In the genomic region with DNA sequence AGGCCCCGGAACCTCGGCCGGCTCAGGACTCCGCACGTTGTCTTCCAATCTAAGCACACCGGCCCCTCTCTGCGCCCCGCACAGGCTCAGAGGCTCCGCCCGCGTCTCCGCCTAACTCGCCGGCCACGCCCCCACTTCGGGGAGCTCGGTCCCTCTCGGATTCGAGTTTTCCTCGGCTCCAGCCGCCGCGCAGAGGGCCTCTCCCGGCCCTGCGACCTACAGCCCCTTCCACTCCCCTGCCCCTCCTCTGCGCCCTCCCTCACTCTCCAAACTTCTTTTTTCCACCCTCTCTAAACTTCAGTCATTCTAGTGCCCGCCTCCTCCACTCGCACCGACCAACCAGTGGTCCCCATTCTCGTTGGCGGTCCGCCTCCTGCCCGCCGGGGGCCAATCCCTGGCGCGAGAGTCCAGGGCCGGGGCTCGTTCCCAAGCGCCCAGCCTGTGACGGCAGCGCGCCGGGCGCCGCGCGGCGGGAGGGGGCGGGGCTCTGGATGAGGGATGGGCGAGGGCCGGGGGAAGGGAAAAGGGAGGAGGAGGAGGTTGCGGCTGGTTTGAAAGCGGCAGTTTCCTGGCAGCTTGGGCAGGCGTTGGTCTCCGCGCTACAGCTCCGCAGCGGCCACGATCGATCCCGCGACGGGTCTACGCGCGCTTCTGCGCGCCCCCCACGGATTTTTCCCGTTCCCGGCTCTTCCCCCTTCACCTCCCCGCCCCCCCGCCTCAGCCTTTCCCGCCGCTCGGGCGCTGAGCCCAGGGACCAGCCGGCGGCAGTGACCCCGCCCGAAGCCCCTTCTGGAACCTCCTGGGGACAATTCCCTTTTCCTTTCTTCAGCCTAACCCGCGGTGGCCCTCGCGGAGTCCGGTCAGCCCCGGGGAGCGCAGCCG, we compare ENCODE assay signal across 1 cellular context.
A peak's percentile ranks its signal among the peaks of the same experiment; 100 is the strongest.
TF ChIP-seq lines count a peak whose summit lies in the region.

A gene (plus strand): TSS at position 563 of the 882 bp plus-strand sequence. CDS start 519 bp downstream, outside the sequence.

TF ChIP-seq in HepG2, 621 proteins besides CTCF, POLR2A, EP300 and RAD21 (continued from another document and continues in another):
- TF ChIP-seq, protein P1, sequence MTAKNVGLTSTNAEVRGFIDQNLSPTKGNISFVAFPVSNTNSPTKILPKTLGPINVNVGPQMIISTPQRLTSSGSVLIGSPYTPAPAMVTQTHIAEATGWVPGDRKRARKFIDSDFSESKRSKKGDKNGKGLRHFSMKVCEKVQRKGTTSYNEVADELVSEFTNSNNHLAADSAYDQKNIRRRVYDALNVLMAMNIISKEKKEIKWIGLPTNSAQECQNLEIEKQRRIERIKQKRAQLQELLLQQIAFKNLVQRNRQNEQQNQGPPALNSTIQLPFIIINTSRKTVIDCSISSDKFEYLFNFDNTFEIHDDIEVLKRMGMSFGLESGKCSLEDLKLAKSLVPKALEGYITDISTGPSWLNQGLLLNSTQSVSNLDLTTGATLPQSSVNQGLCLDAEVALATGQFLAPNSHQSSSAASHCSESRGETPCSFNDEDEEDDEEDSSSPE (CRISPR knock-in tag; IDR thresholded peaks at IDR 0.05), result peak; percentile 66
- TF ChIP-seq, protein P2, sequence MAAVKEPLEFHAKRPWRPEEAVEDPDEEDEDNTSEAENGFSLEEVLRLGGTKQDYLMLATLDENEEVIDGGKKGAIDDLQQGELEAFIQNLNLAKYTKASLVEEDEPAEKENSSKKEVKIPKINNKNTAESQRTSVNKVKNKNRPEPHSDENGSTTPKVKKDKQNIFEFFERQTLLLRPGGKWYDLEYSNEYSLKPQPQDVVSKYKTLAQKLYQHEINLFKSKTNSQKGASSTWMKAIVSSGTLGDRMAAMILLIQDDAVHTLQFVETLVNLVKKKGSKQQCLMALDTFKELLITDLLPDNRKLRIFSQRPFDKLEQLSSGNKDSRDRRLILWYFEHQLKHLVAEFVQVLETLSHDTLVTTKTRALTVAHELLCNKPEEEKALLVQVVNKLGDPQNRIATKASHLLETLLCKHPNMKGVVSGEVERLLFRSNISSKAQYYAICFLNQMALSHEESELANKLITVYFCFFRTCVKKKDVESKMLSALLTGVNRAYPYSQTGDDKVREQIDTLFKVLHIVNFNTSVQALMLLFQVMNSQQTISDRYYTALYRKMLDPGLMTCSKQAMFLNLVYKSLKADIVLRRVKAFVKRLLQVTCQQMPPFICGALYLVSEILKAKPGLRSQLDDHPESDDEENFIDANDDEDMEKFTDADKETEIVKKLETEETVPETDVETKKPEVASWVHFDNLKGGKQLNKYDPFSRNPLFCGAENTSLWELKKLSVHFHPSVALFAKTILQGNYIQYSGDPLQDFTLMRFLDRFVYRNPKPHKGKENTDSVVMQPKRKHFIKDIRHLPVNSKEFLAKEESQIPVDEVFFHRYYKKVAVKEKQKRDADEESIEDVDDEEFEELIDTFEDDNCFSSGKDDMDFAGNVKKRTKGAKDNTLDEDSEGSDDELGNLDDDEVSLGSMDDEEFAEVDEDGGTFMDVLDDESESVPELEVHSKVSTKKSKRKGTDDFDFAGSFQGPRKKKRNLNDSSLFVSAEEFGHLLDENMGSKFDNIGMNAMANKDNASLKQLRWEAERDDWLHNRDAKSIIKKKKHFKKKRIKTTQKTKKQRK (IDR thresholded peaks at IDR 0.05; ENCODE audit: low read length), result peak; percentile 51; the same call in 1 of the 2 replicates
- TF ChIP-seq TBP (CRISPR knock-in tag; IDR thresholded peaks at IDR 0.05), result no peak
- TF ChIP-seq, protein P3, sequence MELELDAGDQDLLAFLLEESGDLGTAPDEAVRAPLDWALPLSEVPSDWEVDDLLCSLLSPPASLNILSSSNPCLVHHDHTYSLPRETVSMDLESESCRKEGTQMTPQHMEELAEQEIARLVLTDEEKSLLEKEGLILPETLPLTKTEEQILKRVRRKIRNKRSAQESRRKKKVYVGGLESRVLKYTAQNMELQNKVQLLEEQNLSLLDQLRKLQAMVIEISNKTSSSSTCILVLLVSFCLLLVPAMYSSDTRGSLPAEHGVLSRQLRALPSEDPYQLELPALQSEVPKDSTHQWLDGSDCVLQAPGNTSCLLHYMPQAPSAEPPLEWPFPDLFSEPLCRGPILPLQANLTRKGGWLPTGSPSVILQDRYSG (CRISPR knock-in tag; IDR thresholded peaks at IDR 0.05), result no peak
- TF ChIP-seq ZNF577 (CRISPR knock-in tag; IDR thresholded peaks at IDR 0.05; ENCODE audit: borderline replicate concordance, low read depth), result no peak
- no peak for TF ChIP-seq ZNF75D (CRISPR knock-in tag; IDR thresholded peaks at IDR 0.05; ENCODE audit: borderline replicate concordance)
- TF ChIP-seq, protein P4, sequence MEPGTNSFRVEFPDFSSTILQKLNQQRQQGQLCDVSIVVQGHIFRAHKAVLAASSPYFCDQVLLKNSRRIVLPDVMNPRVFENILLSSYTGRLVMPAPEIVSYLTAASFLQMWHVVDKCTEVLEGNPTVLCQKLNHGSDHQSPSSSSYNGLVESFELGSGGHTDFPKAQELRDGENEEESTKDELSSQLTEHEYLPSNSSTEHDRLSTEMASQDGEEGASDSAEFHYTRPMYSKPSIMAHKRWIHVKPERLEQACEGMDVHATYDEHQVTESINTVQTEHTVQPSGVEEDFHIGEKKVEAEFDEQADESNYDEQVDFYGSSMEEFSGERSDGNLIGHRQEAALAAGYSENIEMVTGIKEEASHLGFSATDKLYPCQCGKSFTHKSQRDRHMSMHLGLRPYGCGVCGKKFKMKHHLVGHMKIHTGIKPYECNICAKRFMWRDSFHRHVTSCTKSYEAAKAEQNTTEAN (CRISPR knock-in tag; conservative IDR thresholded peaks at IDR 0.05), result no peak
- no peak for TF ChIP-seq PCBP1 (IDR thresholded peaks at IDR 0.05; ENCODE audit: borderline replicate concordance, low read depth, low read length)
- TF ChIP-seq, protein P5, sequence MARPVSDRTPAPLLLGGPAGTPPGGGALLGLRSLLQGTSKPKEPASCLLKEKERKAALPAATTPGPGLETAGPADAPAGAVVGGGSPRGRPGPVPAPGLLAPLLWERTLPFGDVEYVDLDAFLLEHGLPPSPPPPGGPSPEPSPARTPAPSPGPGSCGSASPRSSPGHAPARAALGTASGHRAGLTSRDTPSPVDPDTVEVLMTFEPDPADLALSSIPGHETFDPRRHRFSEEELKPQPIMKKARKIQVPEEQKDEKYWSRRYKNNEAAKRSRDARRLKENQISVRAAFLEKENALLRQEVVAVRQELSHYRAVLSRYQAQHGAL (CRISPR knock-in tag; IDR thresholded peaks at IDR 0.05; ENCODE audit: not compliant biosample characterization), result no peak
- no peak; the same call in 1 of the 2 replicates for TF ChIP-seq KDM3A (CRISPR knock-in tag; IDR thresholded peaks at IDR 0.05; ENCODE audit: low read depth)
- TF ChIP-seq PLRG1 (conservative IDR thresholded peaks at IDR 0.05), result no peak
- 0 out of 2 replicates have a peak, but pooled peaks have one; percentile 34 for TF ChIP-seq SIN3B (IDR thresholded peaks at IDR 0.05; ENCODE audit: low read length)
- TF ChIP-seq TARDBP (CRISPR knock-in tag; IDR thresholded peaks at IDR 0.05), result peak; percentile 61; the same call in 1 of the 2 replicates
- TF ChIP-seq, protein P6, sequence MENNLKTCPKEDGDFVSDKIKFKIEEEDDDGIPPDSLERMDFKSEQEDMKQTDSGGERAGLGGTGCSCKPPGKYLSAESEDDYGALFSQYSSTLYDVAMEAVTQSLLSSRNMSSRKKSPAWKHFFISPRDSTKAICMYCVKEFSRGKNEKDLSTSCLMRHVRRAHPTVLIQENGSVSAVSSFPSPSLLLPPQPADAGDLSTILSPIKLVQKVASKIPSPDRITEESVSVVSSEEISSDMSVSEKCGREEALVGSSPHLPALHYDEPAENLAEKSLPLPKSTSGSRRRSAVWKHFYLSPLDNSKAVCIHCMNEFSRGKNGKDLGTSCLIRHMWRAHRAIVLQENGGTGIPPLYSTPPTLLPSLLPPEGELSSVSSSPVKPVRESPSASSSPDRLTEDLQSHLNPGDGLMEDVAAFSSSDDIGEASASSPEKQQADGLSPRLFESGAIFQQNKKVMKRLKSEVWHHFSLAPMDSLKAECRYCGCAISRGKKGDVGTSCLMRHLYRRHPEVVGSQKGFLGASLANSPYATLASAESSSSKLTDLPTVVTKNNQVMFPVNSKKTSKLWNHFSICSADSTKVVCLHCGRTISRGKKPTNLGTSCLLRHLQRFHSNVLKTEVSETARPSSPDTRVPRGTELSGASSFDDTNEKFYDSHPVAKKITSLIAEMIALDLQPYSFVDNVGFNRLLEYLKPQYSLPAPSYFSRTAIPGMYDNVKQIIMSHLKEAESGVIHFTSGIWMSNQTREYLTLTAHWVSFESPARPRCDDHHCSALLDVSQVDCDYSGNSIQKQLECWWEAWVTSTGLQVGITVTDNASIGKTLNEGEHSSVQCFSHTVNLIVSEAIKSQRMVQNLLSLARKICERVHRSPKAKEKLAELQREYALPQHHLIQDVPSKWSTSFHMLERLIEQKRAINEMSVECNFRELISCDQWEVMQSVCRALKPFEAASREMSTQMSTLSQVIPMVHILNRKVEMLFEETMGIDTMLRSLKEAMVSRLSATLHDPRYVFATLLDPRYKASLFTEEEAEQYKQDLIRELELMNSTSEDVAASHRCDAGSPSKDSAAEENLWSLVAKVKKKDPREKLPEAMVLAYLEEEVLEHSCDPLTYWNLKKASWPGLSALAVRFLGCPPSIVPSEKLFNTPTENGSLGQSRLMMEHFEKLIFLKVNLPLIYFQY (CRISPR knock-in tag; IDR thresholded peaks at IDR 0.05; ENCODE audit: borderline replicate concordance), result 0 out of 2 replicates have a peak, but pooled peaks have one; percentile 23
- TF ChIP-seq ZNF251 (CRISPR knock-in tag; IDR thresholded peaks at IDR 0.05), result no peak
- TF ChIP-seq, protein P7, sequence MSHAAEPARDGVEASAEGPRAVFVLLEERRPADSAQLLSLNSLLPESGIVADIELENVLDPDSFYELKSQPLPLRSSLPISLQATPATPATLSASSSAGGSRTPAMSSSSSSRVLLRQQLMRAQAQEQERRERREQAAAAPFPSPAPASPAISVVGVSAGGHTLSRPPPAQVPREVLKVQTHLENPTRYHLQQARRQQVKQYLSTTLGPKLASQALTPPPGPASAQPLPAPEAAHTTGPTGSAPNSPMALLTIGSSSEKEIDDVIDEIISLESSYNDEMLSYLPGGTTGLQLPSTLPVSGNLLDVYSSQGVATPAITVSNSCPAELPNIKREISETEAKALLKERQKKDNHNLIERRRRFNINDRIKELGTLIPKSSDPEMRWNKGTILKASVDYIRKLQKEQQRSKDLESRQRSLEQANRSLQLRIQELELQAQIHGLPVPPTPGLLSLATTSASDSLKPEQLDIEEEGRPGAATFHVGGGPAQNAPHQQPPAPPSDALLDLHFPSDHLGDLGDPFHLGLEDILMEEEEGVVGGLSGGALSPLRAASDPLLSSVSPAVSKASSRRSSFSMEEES (CRISPR knock-in tag; IDR thresholded peaks at IDR 0.05), result no peak
- TF ChIP-seq ZNF354B (CRISPR knock-in tag; IDR thresholded peaks at IDR 0.05), result no peak
- no peak for TF ChIP-seq RELA (CRISPR knock-in tag; IDR thresholded peaks at IDR 0.05)
- TF ChIP-seq, protein P8, sequence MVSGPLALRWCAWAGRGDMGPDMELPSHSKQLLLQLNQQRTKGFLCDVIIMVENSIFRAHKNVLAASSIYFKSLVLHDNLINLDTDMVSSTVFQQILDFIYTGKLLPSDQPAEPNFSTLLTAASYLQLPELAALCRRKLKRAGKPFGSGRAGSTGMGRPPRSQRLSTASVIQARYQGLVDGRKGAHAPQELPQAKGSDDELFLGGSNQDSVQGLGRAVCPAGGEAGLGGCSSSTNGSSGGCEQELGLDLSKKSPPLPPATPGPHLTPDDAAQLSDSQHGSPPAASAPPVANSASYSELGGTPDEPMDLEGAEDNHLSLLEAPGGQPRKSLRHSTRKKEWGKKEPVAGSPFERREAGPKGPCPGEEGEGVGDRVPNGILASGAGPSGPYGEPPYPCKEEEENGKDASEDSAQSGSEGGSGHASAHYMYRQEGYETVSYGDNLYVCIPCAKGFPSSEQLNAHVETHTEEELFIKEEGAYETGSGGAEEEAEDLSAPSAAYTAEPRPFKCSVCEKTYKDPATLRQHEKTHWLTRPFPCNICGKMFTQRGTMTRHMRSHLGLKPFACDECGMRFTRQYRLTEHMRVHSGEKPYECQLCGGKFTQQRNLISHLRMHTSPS (CRISPR knock-in tag; IDR thresholded peaks at IDR 0.05; ENCODE audit: low read depth), result no peak
- no peak; the same call in 1 of the 2 replicates for TF ChIP-seq ETV6 (CRISPR knock-in tag; conservative IDR thresholded peaks at IDR 0.05)
- no peak for TF ChIP-seq ZBTB3 (CRISPR knock-in tag; IDR thresholded peaks at IDR 0.05; ENCODE audit: borderline replicate concordance, low read depth)
- TF ChIP-seq ZNF451 (CRISPR knock-in tag; IDR thresholded peaks at IDR 0.05), result no peak
- no peak for TF ChIP-seq WIZ (CRISPR knock-in tag; IDR thresholded peaks at IDR 0.05)
- TF ChIP-seq ZNF724P (CRISPR knock-in tag; IDR thresholded peaks at IDR 0.05; ENCODE audit: borderline replicate concordance), result no peak
- TF ChIP-seq, protein P9, sequence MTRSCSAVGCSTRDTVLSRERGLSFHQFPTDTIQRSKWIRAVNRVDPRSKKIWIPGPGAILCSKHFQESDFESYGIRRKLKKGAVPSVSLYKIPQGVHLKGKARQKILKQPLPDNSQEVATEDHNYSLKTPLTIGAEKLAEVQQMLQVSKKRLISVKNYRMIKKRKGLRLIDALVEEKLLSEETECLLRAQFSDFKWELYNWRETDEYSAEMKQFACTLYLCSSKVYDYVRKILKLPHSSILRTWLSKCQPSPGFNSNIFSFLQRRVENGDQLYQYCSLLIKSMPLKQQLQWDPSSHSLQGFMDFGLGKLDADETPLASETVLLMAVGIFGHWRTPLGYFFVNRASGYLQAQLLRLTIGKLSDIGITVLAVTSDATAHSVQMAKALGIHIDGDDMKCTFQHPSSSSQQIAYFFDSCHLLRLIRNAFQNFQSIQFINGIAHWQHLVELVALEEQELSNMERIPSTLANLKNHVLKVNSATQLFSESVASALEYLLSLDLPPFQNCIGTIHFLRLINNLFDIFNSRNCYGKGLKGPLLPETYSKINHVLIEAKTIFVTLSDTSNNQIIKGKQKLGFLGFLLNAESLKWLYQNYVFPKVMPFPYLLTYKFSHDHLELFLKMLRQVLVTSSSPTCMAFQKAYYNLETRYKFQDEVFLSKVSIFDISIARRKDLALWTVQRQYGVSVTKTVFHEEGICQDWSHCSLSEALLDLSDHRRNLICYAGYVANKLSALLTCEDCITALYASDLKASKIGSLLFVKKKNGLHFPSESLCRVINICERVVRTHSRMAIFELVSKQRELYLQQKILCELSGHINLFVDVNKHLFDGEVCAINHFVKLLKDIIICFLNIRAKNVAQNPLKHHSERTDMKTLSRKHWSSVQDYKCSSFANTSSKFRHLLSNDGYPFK (CRISPR knock-in tag; IDR thresholded peaks at IDR 0.05; ENCODE audit: borderline replicate concordance), result peak; percentile 62; the same call in 1 of the 2 replicates
- no peak for TF ChIP-seq ZNF263 (CRISPR knock-in tag; IDR thresholded peaks at IDR 0.05)
- TF ChIP-seq, protein P10, sequence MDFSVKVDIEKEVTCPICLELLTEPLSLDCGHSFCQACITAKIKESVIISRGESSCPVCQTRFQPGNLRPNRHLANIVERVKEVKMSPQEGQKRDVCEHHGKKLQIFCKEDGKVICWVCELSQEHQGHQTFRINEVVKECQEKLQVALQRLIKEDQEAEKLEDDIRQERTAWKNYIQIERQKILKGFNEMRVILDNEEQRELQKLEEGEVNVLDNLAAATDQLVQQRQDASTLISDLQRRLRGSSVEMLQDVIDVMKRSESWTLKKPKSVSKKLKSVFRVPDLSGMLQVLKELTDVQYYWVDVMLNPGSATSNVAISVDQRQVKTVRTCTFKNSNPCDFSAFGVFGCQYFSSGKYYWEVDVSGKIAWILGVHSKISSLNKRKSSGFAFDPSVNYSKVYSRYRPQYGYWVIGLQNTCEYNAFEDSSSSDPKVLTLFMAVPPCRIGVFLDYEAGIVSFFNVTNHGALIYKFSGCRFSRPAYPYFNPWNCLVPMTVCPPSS (IDR thresholded peaks at IDR 0.05), result no peak
- TF ChIP-seq SRSF9 (IDR thresholded peaks at IDR 0.05; ENCODE audit: borderline replicate concordance, insufficient read depth, low read depth, low read length, poor library complexity, severe bottlenecking), result no peak
- TF ChIP-seq SMARCE1 (IDR thresholded peaks at IDR 0.05; ENCODE audit: borderline replicate concordance), result no peak
- no peak; the same call in 1 of the 2 replicates for TF ChIP-seq ZNF546 (CRISPR knock-in tag; conservative IDR thresholded peaks at IDR 0.05)
- TF ChIP-seq SPEN (CRISPR knock-in tag; IDR thresholded peaks at IDR 0.05; ENCODE audit: low read depth), result peak; percentile 45; the same call in 1 of the 2 replicates
